ENCODE assay signal across 9 cellular contexts in genomic region chr3:33385423-33385822, GRCh38. TPM values are rescaled to one million over a fixed set of nuclear protein-coding genes. Genes with fewer than 3 reads are reported as not detected.
DNase-seq lines count a peak whose midpoint lies in the region; ATAC-seq and TF ChIP-seq lines count a peak whose summit lies in the region.
"Had no signal": no experiment of that assay in that cellular context is flagged by ENCODE, and none has a peak within 500 bp of the region (broad histone marks: within the 10 kb centered on the region; RNA-seq: fewer than 3 reads in every experiment).

No MANE protein-coding gene starts in this region.

- CTCF ChIA-PET in MCF 10A (lab: Yijun Ruan, JAX), result interaction anchor here (0.8 to 4.4 kb wide), 4 partner anchors 12 to 255 kb away, joined by 3 to 32 read pairs (median 4); no protein-coding TSS in a partner anchor

- H3K4me3 ChIP-seq in MM.1S (ENCODE audit: low read length), result no peak overlapping the region

- no peaks in the 10 kb centered on the region for H3K36me3 ChIP-seq in MM.1S (replicated peaks; ENCODE audit: insufficient read depth, low read length)

- H3K4me1 Mint-ChIP-seq in activated naive CD8-positive, alpha-beta T cell treated with anti-CD3 and anti-CD28 coated beads, Interleukin-2, amount 10 ng/mL, durations not matched to agents 7 days and 5 days, result peaks cover 15% of the 10 kb centered on the region
- H3K4me1 Mint-ChIP-seq in MCF 10A (ENCODE audit: insufficient read depth, unreplicated experiment), result no peaks in the 10 kb centered on the region

- no peak overlapping the region for H2AFZ ChIP-seq in MM.1S (ENCODE audit: low read length)

- BruUV-seq in MCF 10A (replicated peaks; lab: Mats Ljungman, UMichigan), result no TSS peak

- no peak overlapping the region for H3K9ac ChIP-seq in MM.1S (ENCODE audit: low read length)

- H3K4me2 ChIP-seq in MM.1S (ENCODE audit: low read depth, low read length), result no peak overlapping the region

- no peaks in the 10 kb centered on the region for H3K9me2 ChIP-seq in MM.1S (replicated peaks; ENCODE audit: insufficient read depth, low read length)

- no peaks in the 10 kb centered on the region for H3K79me2 ChIP-seq in MM.1S (ENCODE audit: low read length)

- H3F3A ChIP-seq in MM.1S (ENCODE audit: insufficient read depth, low read length), result no peaks in the 10 kb centered on the region

- H3K4me1 ChIP-seq in MM.1S (ENCODE audit: low read length), result no peaks in the 10 kb centered on the region

- H3K9me3 Mint-ChIP-seq in activated naive CD8-positive, alpha-beta T cell treated with anti-CD3 and anti-CD28 coated beads, Interleukin-2, amount 10 ng/mL, durations not matched to agents 7 days and 5 days, result no peaks in the 10 kb centered on the region
- H3K9me3 Mint-ChIP-seq in MCF 10A (ENCODE audit: unreplicated experiment), result no peaks in the 10 kb centered on the region

- H3K27me3 Mint-ChIP-seq in activated naive CD8-positive, alpha-beta T cell treated with anti-CD3 and anti-CD28 coated beads, Interleukin-2, amount 10 ng/mL, durations not matched to agents 7 days and 5 days, result no peaks in the 10 kb centered on the region
- no peaks in the 10 kb centered on the region for H3K27me3 Mint-ChIP-seq in MCF 10A (ENCODE audit: insufficient read depth, unreplicated experiment)

- H3K27ac Mint-ChIP-seq in activated naive CD8-positive, alpha-beta T cell treated with anti-CD3 and anti-CD28 coated beads, Interleukin-2, amount 10 ng/mL, durations not matched to agents 7 days and 5 days, result peak overlapping the region; percentile 27
- no peak overlapping the region for H3K27ac Mint-ChIP-seq in MCF 10A (ENCODE audit: low read depth, unreplicated experiment)

- POLR2A ChIA-PET in activated naive CD8-positive, alpha-beta T cell treated with anti-CD3 and anti-CD28 coated beads, Interleukin-2, amount 10 ng/mL, durations not matched to agents 7 days and 5 days (lab: Charles Lee), result interaction anchor here (1.1 kb wide), 1 partner anchor 55 kb away, joined by 5 read pairs; no protein-coding TSS in a partner anchor
- POLR2A ChIA-PET in MCF 10A (lab: Yijun Ruan, JAX), result interaction anchor here (0.8 to 1.3 kb wide), 3 partner anchors 8 to 55 kb away, joined by 3 to 5 read pairs (median 3); partner anchors contain the start of gene UBP1

- no peak overlapping the region for H3K27ac ChIP-seq in MM.1S (ENCODE audit: low read length)

- no peak overlapping the region for H3K4me3 Mint-ChIP-seq in activated naive CD8-positive, alpha-beta T cell treated with anti-CD3 and anti-CD28 coated beads, Interleukin-2, amount 10 ng/mL, durations not matched to agents 7 days and 5 days
- H3K4me3 Mint-ChIP-seq in MCF 10A (ENCODE audit: unreplicated experiment), result no peak overlapping the region

- TF ChIP-seq CTCF in GM10266 (IDR thresholded peaks at IDR 0.05; ENCODE audit: control insufficient read depth, insufficient read depth, low read depth, missing control alignments) (no peak), MM.1S (IDR thresholded peaks at IDR 0.05; ENCODE audit: low read length) (no peak), MCF 10A (IDR thresholded peaks at IDR 0.05; ENCODE audit: unreplicated experiment) (no peak)

- no peaks in the 10 kb centered on the region for H3K9me3 ChIP-seq in MM.1S (replicated peaks; ENCODE audit: insufficient read depth, low read length)

- ATAC-seq in HG03460 (IDR thresholded peaks at IDR 0.05; ENCODE audit: unreplicated experiment) (peak; percentile 55), GM18907 (IDR thresholded peaks at IDR 0.05; ENCODE audit: unreplicated experiment) (no peak)
- ATAC-seq in activated naive CD8-positive, alpha-beta T cell treated with anti-CD3 and anti-CD28 coated beads, Interleukin-2, amount 10 ng/mL, durations not matched to agents 7 days and 5 days (ENCODE audit: low read depth), result peak; percentile 94

- no peaks in the 10 kb centered on the region for H4K20me1 ChIP-seq in MM.1S (ENCODE audit: insufficient read depth, low read length)

- DNase-seq in activated CD4-positive, CD25-positive, alpha-beta regulatory T cell (lab: John Stamatoyannopoulos, UW), result peak; percentile 1 to 36 (median 8)
- peak; percentile 54 for DNase-seq in activated naive CD8-positive, alpha-beta T cell treated with anti-CD3 and anti-CD28 coated beads, Interleukin-2, amount 10 ng/mL, durations not matched to agents 7 days and 5 days
- peak; percentile 38 for DNase-seq in stimulated activated CD4-positive, alpha-beta T cell treated with anti-CD3 and anti-CD28 coated beads, Interleukin-4, amount 100 ng/mL, for 24 hours
- no peak for DNase-seq in GM10266 (ENCODE audit: extremely low spot score)
- DNase-seq in MM.1S, result no peak
- no peak for DNase-seq in MCF 10A (ENCODE audit: unreplicated experiment)
- DNase-seq: NCI-H510A treated with DMSO at 0.1 percent for 48 hours had no signal

- H3K27me3 ChIP-seq in MM.1S (replicated peaks; ENCODE audit: insufficient read depth, low read length), result no peaks in the 10 kb centered on the region

- intact Hi-C loops in MCF 10A (cut with micrococcal nuclease), result no loop called here

- peaks cover 13% of the 10 kb centered on the region for H3K36me3 Mint-ChIP-seq in activated naive CD8-positive, alpha-beta T cell treated with anti-CD3 and anti-CD28 coated beads, Interleukin-2, amount 10 ng/mL, durations not matched to agents 7 days and 5 days
- peaks cover 82% of the 10 kb centered on the region for H3K36me3 Mint-ChIP-seq in MCF 10A (ENCODE audit: insufficient read depth, unreplicated experiment)

RNA-seq across cellular contexts. Expression of gene UBP1, which starts 54.8 kb away (rescaled TPM):
- 10 to 100 TPM; 66.8 to 73.9 TPM for total RNA-seq in activated naive CD8-positive, alpha-beta T cell treated with anti-CD3 and anti-CD28 coated beads, Interleukin-2, amount 10 ng/mL, durations not matched to agents 7 days and 5 days
- total RNA-seq in MCF 10A (2022), result 55.6 and 72.6 TPM in 2 replicates

Comparison
In these comparisons a context has a peak if more than half of its experiments do, and no peak if none do; other contexts are left out.
1. DNase-seq: peak in activated CD4-positive, CD25-positive, alpha-beta regulatory T cell (4 of 4), activated naive CD8-positive, alpha-beta T cell treated with anti-CD3 and anti-CD28 coated beads, Interleukin-2, amount 10 ng/mL, durations not matched to agents 7 days and 5 days (single experiment) and stimulated activated CD4-positive, alpha-beta T cell treated with anti-CD3 and anti-CD28 coated beads, Interleukin-4, amount 100 ng/mL, for 24 hours (single experiment); none in GM10266 (single experiment), MM.1S (single experiment) and MCF 10A (single experiment).